ENCODE assay signal across 28 cellular contexts in genomic region chr12:124952295-124952694, GRCh38.
"Had no signal": no experiment of that assay in that cellular context is flagged by ENCODE, and none has a peak within 500 bp of the region (broad histone marks: within the 10 kb centered on the region; RNA-seq: fewer than 3 reads in every experiment).

No MANE protein-coding gene starts in this region.

- H3K4me1 ChIP-seq: ascending aorta, lower lobe of right lung, neural progenitor cell, uterus had no signal

- ATAC-seq: activated CD4-positive, CD25-positive, alpha-beta regulatory T cell treated with anti-CD3 and anti-CD28 coated beads, Interleukin-2, amount 50 U/mL, for 24 hours; effector memory CD8-positive, alpha-beta T cell; heart left ventricle; left lobe of liver; lower lobe of right lung; naive thymus-derived CD8-positive, alpha-beta T cell; right cardiac atrium had no signal

- H3K4me3 ChIP-seq: ascending aorta, cardiac muscle cell, heart left ventricle, lower lobe of right lung, neural progenitor cell, uterus had no signal

- H3K27me3 ChIP-seq: ascending aorta, cardiac muscle cell, heart left ventricle, neural progenitor cell, uterus had no signal

- H3K9me3 Mint-ChIP-seq: activated naive CD4-positive, alpha-beta T cell treated with anti-CD3 and anti-CD28 coated beads for 36 hours; activated naive CD8-positive, alpha-beta T cell treated with anti-CD3 and anti-CD28 coated beads, Interleukin-2, amount 10 ng/mL, durations not matched to agents 7 days and 5 days; brain; effector memory CD8-positive, alpha-beta T cell; naive thymus-derived CD8-positive, alpha-beta T cell; neural progenitor cell; stimulated activated naive CD8-positive, alpha-beta T cell treated with anti-CD3 and anti-CD28 coated beads, Interleukin-15, Interleukin-2, amounts not matched to agents 100 ng/mL and 50 ng/mL, for 24 hours; type B pancreatic cell had no signal

- DNase-seq: activated CD4-positive, alpha-beta T cell treated with anti-CD3 and anti-CD28 coated beads for 48 hours; activated CD4-positive, alpha-beta T cell treated with anti-CD3 and anti-CD28 coated beads, Interleukin-2, amount 50 U/mL, for 48 hours; activated CD8-positive, alpha-beta memory T cell treated with anti-CD3 and anti-CD28 coated beads for 24 hours; activated effector memory CD4-positive, alpha-beta T cell treated with Interleukin-2 at 50 U/mL for 16 hours; activated naive CD4-positive, alpha-beta T cell treated with anti-CD3 and anti-CD28 coated beads for 36 hours; activated naive CD8-positive, alpha-beta T cell treated with anti-CD3 and anti-CD28 coated beads, Interleukin-2, amount 10 ng/mL, durations not matched to agents 7 days and 5 days; cortex of kidney; effector memory CD8-positive, alpha-beta T cell; foreskin fibroblast; kidney glomerular epithelial cell; lower lobe of right lung; mesenchymal stem cell; naive thymus-derived CD8-positive, alpha-beta T cell; posterior cingulate gyrus; stimulated activated CD4-positive, alpha-beta T cell treated with anti-CD3 and anti-CD28 coated beads, Interleukin-2, amount 100 ng/mL, for 48 hours; substantia nigra; uterus; WERI-Rb-1 had no signal

- H3K4me1 Mint-ChIP-seq: brain had no signal

- H3K27ac Mint-ChIP-seq: activated naive CD4-positive, alpha-beta T cell treated with anti-CD3 and anti-CD28 coated beads for 36 hours; activated naive CD8-positive, alpha-beta T cell treated with anti-CD3 and anti-CD28 coated beads, Interleukin-2, amount 10 ng/mL, durations not matched to agents 7 days and 5 days; brain; effector memory CD8-positive, alpha-beta T cell; neural progenitor cell; stimulated activated naive CD8-positive, alpha-beta T cell treated with anti-CD3 and anti-CD28 coated beads, Interleukin-15, Interleukin-2, amounts not matched to agents 100 ng/mL and 50 ng/mL, for 24 hours; type B pancreatic cell had no signal

- H3K9me3 ChIP-seq: ascending aorta, heart left ventricle, lower lobe of right lung, uterus had no signal

- H3K36me3 Mint-ChIP-seq: type B pancreatic cell had no signal

- H3K27ac ChIP-seq: ascending aorta, cardiac muscle cell, heart left ventricle, lower lobe of right lung, neural progenitor cell, uterus, WERI-Rb-1 had no signal

- H3K4me3 Mint-ChIP-seq: activated naive CD4-positive, alpha-beta T cell treated with anti-CD3 and anti-CD28 coated beads for 36 hours; activated naive CD8-positive, alpha-beta T cell treated with anti-CD3 and anti-CD28 coated beads, Interleukin-2, amount 10 ng/mL, durations not matched to agents 7 days and 5 days; brain; effector memory CD8-positive, alpha-beta T cell; naive thymus-derived CD8-positive, alpha-beta T cell; neural progenitor cell; stimulated activated naive CD8-positive, alpha-beta T cell treated with anti-CD3 and anti-CD28 coated beads, Interleukin-15, Interleukin-2, amounts not matched to agents 100 ng/mL and 50 ng/mL, for 24 hours; type B pancreatic cell had no signal

- H3K4me2 ChIP-seq: neural progenitor cell had no signal

- H3K36me3 ChIP-seq: cardiac muscle cell, neural progenitor cell, uterus had no signal

- H2AFZ ChIP-seq: neural progenitor cell had no signal

- H3K27me3 Mint-ChIP-seq: activated naive CD8-positive, alpha-beta T cell treated with anti-CD3 and anti-CD28 coated beads, Interleukin-2, amount 10 ng/mL, durations not matched to agents 7 days and 5 days; brain; effector memory CD8-positive, alpha-beta T cell; naive thymus-derived CD8-positive, alpha-beta T cell; stimulated activated naive CD8-positive, alpha-beta T cell treated with anti-CD3 and anti-CD28 coated beads, Interleukin-15, Interleukin-2, amounts not matched to agents 100 ng/mL and 50 ng/mL, for 24 hours; type B pancreatic cell had no signal

- H3K9ac ChIP-seq: neural progenitor cell had no signal
